ENCODE assay signal across 16 cellular contexts in genomic region chr16:896261-897199, GRCh38.
"Had no signal": no experiment of that assay in that cellular context is flagged by ENCODE, and none has a peak within 500 bp of the region (broad histone marks: within the 10 kb centered on the region; RNA-seq: fewer than 3 reads in every experiment).

No MANE protein-coding gene starts in this region.

- H3K9ac ChIP-seq: SK-N-SH had no signal

- H3K27ac ChIP-seq: gastrocnemius medialis, lower lobe of right lung, tibial artery, VCaP had no signal

- H3K9me2 ChIP-seq: SK-N-SH had no signal

- H3K9me3 ChIP-seq: gastrocnemius medialis, lower lobe of right lung, SK-N-SH, tibial artery had no signal

- H3K27me3 Mint-ChIP-seq: naive B cell; stimulated activated naive CD8-positive, alpha-beta T cell treated with anti-CD3 and anti-CD28 coated beads, Interleukin-15, amount 100 ng/mL, for 72 hours had no signal

- H3K36me3 ChIP-seq: gastrocnemius medialis had no signal

- H3K4me3 Mint-ChIP-seq: activated CD8-positive, alpha-beta T cell treated with anti-CD3 and anti-CD28 coated beads, Interleukin-2, amount 10 ng/mL, durations not matched to agents 7 days and 5 days; activated naive CD4-positive, alpha-beta T cell treated with anti-CD3 and anti-CD28 coated beads for 36 hours; activated T-helper 1 cell treated with anti-CD3 and anti-CD28 coated beads, Interleukin-12 subunit alpha, Interleukin-12 subunit beta, Interleukin-2, Interleukin-4 antibody, amounts not matched to agents 30 ng/mL and 10 ng/mL and 1 ng/mL, durations not matched to agents 14 hours and 24 hours and 36 hours; naive B cell; stimulated activated naive CD8-positive, alpha-beta T cell treated with anti-CD3 and anti-CD28 coated beads, Interleukin-15, amount 100 ng/mL, for 72 hours had no signal

- H3K4me2 ChIP-seq: SK-N-SH had no signal

- H3K4me1 Mint-ChIP-seq: naive B cell; stimulated activated naive CD8-positive, alpha-beta T cell treated with anti-CD3 and anti-CD28 coated beads, Interleukin-15, amount 100 ng/mL, for 72 hours had no signal

- ATAC-seq: activated CD8-positive, alpha-beta T cell treated with anti-CD3 and anti-CD28 coated beads, Interleukin-2, amount 10 ng/mL, durations not matched to agents 7 days and 5 days; gastrocnemius medialis; lower lobe of right lung; stimulated activated naive CD8-positive, alpha-beta T cell treated with anti-CD3 and anti-CD28 coated beads, Interleukin-15, amount 100 ng/mL, for 72 hours had no signal

- H3K27ac Mint-ChIP-seq: activated CD8-positive, alpha-beta T cell treated with anti-CD3 and anti-CD28 coated beads, Interleukin-2, amount 10 ng/mL, durations not matched to agents 7 days and 5 days; activated naive CD4-positive, alpha-beta T cell treated with anti-CD3 and anti-CD28 coated beads for 36 hours; naive B cell; stimulated activated naive CD8-positive, alpha-beta T cell treated with anti-CD3 and anti-CD28 coated beads, Interleukin-15, amount 100 ng/mL, for 72 hours had no signal

- H3K9me3 Mint-ChIP-seq: activated naive CD4-positive, alpha-beta T cell treated with anti-CD3 and anti-CD28 coated beads for 36 hours; activated T-helper 1 cell treated with anti-CD3 and anti-CD28 coated beads, Interleukin-12 subunit alpha, Interleukin-12 subunit beta, Interleukin-2, Interleukin-4 antibody, amounts not matched to agents 30 ng/mL and 10 ng/mL and 1 ng/mL, durations not matched to agents 14 hours and 24 hours and 36 hours; naive B cell; stimulated activated naive CD8-positive, alpha-beta T cell treated with anti-CD3 and anti-CD28 coated beads, Interleukin-15, amount 100 ng/mL, for 72 hours had no signal

- H3K36me3 Mint-ChIP-seq: naive B cell had no signal

- H3K27me3 ChIP-seq: gastrocnemius medialis, tibial artery had no signal

- H3K4me1 ChIP-seq: gastrocnemius medialis, lower lobe of right lung, tibial artery had no signal

- H3K4me3 ChIP-seq: gastrocnemius medialis, lower lobe of right lung, tibial artery had no signal

- DNase-seq: activated CD4-positive, alpha-beta T cell treated with anti-CD3 and anti-CD28 coated beads for 4 hours; activated CD8-positive, alpha-beta T cell treated with anti-CD3 and anti-CD28 coated beads, Interleukin-2, amount 10 ng/mL, durations not matched to agents 7 days and 5 days; activated naive CD4-positive, alpha-beta T cell treated with anti-CD3 and anti-CD28 coated beads for 36 hours; central memory CD4-positive, alpha-beta T cell; cortex of kidney; effector memory CD4-positive, alpha-beta T cell; gastrocnemius medialis; lower lobe of right lung; naive B cell; SK-N-SH; stimulated activated CD4-positive, alpha-beta T cell treated with anti-CD3 and anti-CD28 coated beads, Interleukin-4, amount 100 ng/mL, for 1 hour; stimulated activated naive CD8-positive, alpha-beta T cell treated with anti-CD3 and anti-CD28 coated beads, Interleukin-15, amount 100 ng/mL, for 72 hours; T-helper 1 cell; tibial artery had no signal
